Comparison of ENCODE assay signal across 32 cellular contexts in the genomic region with DNA sequence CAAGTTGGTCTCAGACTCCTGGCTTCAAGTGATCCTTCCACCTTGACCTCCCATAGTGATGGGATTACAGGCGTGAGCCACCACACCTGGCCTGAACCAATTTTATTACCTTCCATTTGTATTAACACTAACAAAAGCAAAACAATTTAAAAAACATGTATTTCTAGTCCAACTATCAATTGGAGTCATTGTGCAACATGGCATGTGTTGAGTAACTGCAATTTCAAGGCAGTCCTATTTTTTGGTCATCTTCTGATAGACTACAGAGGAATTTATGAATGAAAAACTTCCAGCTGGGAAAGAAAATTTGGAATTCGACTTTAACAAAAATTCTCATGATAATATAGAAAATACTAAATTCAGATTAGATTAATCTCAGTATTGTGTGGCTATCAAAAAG. TPM values are rescaled to one million over a fixed set of nuclear protein-coding genes. Genes with fewer than 3 reads are reported as not detected.
"Had no signal": no experiment of that assay in that cellular context is flagged by ENCODE, and none has a peak within 500 bp of the region (broad histone marks: within the 10 kb centered on the region; RNA-seq: fewer than 3 reads in every experiment).

No MANE protein-coding gene starts in this region.

- H3K9me3 ChIP-seq: colonic mucosa, esophagus squamous epithelium, gastroesophageal sphincter, heart right ventricle, lower lobe of right lung, prostate gland, sigmoid colon, stomach, thyroid gland had no signal

- ATAC-seq: gastroesophageal sphincter; heart right ventricle; left colon; left ventricle myocardium superior; lower lobe of right lung; naive thymus-derived CD8-positive, alpha-beta T cell; right cardiac atrium; stimulated activated effector memory CD8-positive, alpha-beta T cell treated with anti-CD3 and anti-CD28 coated beads, Interleukin-12 subunit alpha, Interleukin-12 subunit beta, amount 100 ng/mL, for 72 hours had no signal

- H3K4me3 ChIP-seq: colonic mucosa, esophagus squamous epithelium, gastroesophageal sphincter, heart right ventricle, lower lobe of right lung, prostate gland, sigmoid colon, stomach, thyroid gland had no signal

- H3K36me3 ChIP-seq: colonic mucosa, esophagus squamous epithelium, gastroesophageal sphincter, heart right ventricle, lower lobe of right lung, prostate gland, sigmoid colon, stomach, thyroid gland had no signal

- H3K27ac ChIP-seq: colonic mucosa, esophagus squamous epithelium, gastroesophageal sphincter, heart right ventricle, lower lobe of right lung, prostate gland, sigmoid colon, stomach, thyroid gland had no signal

- H3K27me3 ChIP-seq: colonic mucosa, esophagus squamous epithelium, gastroesophageal sphincter, heart right ventricle, sigmoid colon, stomach, thyroid gland had no signal

- DNase-seq: colonic mucosa; effector CD8-positive, alpha-beta T cell; endodermal cell; erythroblast; esophagus squamous epithelium; glutamatergic neuron; heart right ventricle; hippocampal formation; immature natural killer cell; islet precursor cell; kidney glomerular epithelial cell; left colon; left ventricle myocardium superior; lower lobe of right lung; naive thymus-derived CD8-positive, alpha-beta T cell; nephron progenitor cell; nucleus accumbens; right cardiac atrium; sigmoid colon; stimulated activated CD4-positive, alpha-beta T cell treated with anti-CD3 and anti-CD28 coated beads, Interleukin-2, amount 100 ng/mL, for 24 hours; stimulated activated CD4-positive, alpha-beta T cell treated with anti-CD3 and anti-CD28 coated beads, Interleukin-4, amount 100 ng/mL, for 24 hours; stimulated activated naive CD4-positive, alpha-beta T cell treated with Interleukin-2 at 50 U/mL for 16 hours; stomach; thyroid gland had no signal

- H3K4me1 ChIP-seq: colonic mucosa, gastroesophageal sphincter, lower lobe of right lung, prostate gland, sigmoid colon, thyroid gland had no signal

RNA-seq across cellular contexts. Expression of a gene that starts 16.8 kb away (rescaled TPM):
- total RNA-seq: fibroblast of villous mesenchyme; lower lobe of right lung; mesenteric fat pad; myocyte; naive thymus-derived CD8-positive, alpha-beta T cell; osteocyte; renal cortical epithelial cell; sigmoid colon; thyroid gland had no signal
